Comparison of ENCODE assay signal across 9 cellular contexts in the genomic region with DNA sequence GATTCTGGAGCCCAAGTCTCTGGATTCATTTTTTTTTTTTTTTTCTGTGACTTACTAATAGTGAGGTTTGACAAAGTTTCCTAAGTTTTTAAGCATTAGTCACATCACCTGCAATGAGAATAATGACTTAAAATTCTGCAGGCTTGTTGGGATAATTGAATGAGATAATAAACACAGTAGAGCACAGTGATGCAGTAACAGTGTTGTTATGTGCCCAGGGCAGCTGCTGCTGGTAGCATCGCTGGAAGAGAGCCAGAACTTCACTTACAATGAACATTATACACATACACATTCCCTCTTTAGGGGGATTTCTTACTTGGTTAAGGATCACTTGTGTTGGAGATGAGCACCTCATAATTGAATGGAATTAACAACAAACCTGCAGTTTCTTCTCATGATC.
DNase-seq lines count a peak whose midpoint lies in the region; ATAC-seq, FAIRE-seq and TF ChIP-seq lines count a peak whose summit lies in the region.
"Had no signal": no experiment of that assay in that cellular context is flagged by ENCODE, and none has a peak within 500 bp of the region (broad histone marks: within the 10 kb centered on the region; RNA-seq: fewer than 3 reads in every experiment).

No MANE protein-coding gene starts in this region.

- no peak overlapping the region for H3K4me3 ChIP-seq in smooth muscle cell

- DNase-seq in HPDE6-E6E7 (ENCODE audit: extremely low spot score) (peak; percentile 35), NCI-H2227 (lab: John Stamatoyannopoulos, UW; ENCODE audit: unreplicated experiment) (peak; percentile 54), smooth muscle cell (lab: John Stamatoyannopoulos, UW; ENCODE audit: unreplicated experiment) (no peak), HEK293T (ENCODE audit: extremely low spot score) (no peak), D721Med (ENCODE audit: insufficient read length, low spot score) (no peak)

- CTCF ChIA-PET in HEK293T (lab: Yijun Ruan, JAX) = interaction anchor here (0.6 to 2.9 kb wide), 3 partner anchors 16 to 270 kb away, joined by 4 to 18 read pairs (median 8); no protein-coding TSS in a partner anchor

- no peak overlapping the region for H3K9ac ChIP-seq in smooth muscle cell (ENCODE audit: low read depth)

- H3K4me2 ChIP-seq in smooth muscle cell = no peak overlapping the region

- no peak for FAIRE-seq in D721Med (lab: Jason Lieb, UNC)

- WGBS in smooth muscle cell (ENCODE audit: low lambda C conversion rate) = 62% methylated on average over 1 of the region's 1 CpG

- POLR2A ChIA-PET in HEK293T (lab: Yijun Ruan, JAX) = no interaction called here

- no peak overlapping the region for H3K4me3 Mint-ChIP-seq in brain
- no peak overlapping the region for H3K4me3 Mint-ChIP-seq in stimulated activated memory B cell treated with anti-CD40 and anti-IgM and Interleukin-4, amounts not matched to agents 10 μg/mL and 1 μg/mL and 100 μg/mL, for 72 hours
- H3K4me3 Mint-ChIP-seq: neural crest cell had no signal

- no peaks in the 10 kb centered on the region for H3K36me3 Mint-ChIP-seq in brain
- H3K36me3 Mint-ChIP-seq in stimulated activated memory B cell treated with anti-CD40 and anti-IgM and Interleukin-4, amounts not matched to agents 10 μg/mL and 1 μg/mL and 100 μg/mL, for 72 hours = no peaks in the 10 kb centered on the region

- no peak for ATAC-seq in GM18502 (IDR thresholded peaks at IDR 0.05; ENCODE audit: poor library complexity, unreplicated experiment)
- ATAC-seq in stimulated activated memory B cell treated with anti-CD40 and anti-IgM and Interleukin-4, amounts not matched to agents 10 μg/mL and 1 μg/mL and 100 μg/mL, for 72 hours = no peak

- H3K27me3 Mint-ChIP-seq in brain = peaks cover 3% of the 10 kb centered on the region
- peaks cover 10% of the 10 kb centered on the region for H3K27me3 Mint-ChIP-seq in stimulated activated memory B cell treated with anti-CD40 and anti-IgM and Interleukin-4, amounts not matched to agents 10 μg/mL and 1 μg/mL and 100 μg/mL, for 72 hours

- no peaks in the 10 kb centered on the region for H4K20me1 ChIP-seq in smooth muscle cell (ENCODE audit: low read depth)

- H3K27me3 ChIP-seq in smooth muscle cell (ENCODE audit: low read depth) = no peaks in the 10 kb centered on the region

- H3K27ac Mint-ChIP-seq in brain = peak overlapping the region in 3 of 5 experiments; percentile 24 to 82 (median 35)
- H3K27ac Mint-ChIP-seq in stimulated activated memory B cell treated with anti-CD40 and anti-IgM and Interleukin-4, amounts not matched to agents 10 μg/mL and 1 μg/mL and 100 μg/mL, for 72 hours = no peak overlapping the region

- peaks cover 6% of the 10 kb centered on the region for H3K4me1 ChIP-seq in smooth muscle cell (ENCODE audit: low read depth)

- no peaks in the 10 kb centered on the region for H3K79me2 ChIP-seq in smooth muscle cell (ENCODE audit: low read depth)

- no peaks in the 10 kb centered on the region for H3K9me3 ChIP-seq in smooth muscle cell (replicated peaks; ENCODE audit: low read depth)

- peaks cover 36% of the 10 kb centered on the region for H3K4me1 Mint-ChIP-seq in brain
- H3K4me1 Mint-ChIP-seq in stimulated activated memory B cell treated with anti-CD40 and anti-IgM and Interleukin-4, amounts not matched to agents 10 μg/mL and 1 μg/mL and 100 μg/mL, for 72 hours = no peaks in the 10 kb centered on the region

- H3K36me3 ChIP-seq in smooth muscle cell (ENCODE audit: low read depth) = no peaks in the 10 kb centered on the region

- no peak for TF ChIP-seq CTCF in brain (conservative IDR thresholded peaks at IDR 0.05)
- no peak for TF ChIP-seq CTCF in smooth muscle cell (IDR thresholded peaks at IDR 0.05; ENCODE audit: borderline replicate concordance, insufficient read depth, poor library complexity, severe bottlenecking)
- TF ChIP-seq CTCF in D721Med (IDR thresholded peaks at IDR 0.05; ENCODE audit: insufficient read depth, missing control alignments) = no peak

- H2AFZ ChIP-seq in smooth muscle cell (ENCODE audit: low read depth) = no peak overlapping the region

- peaks cover 0 to 3% (median 0%) of the 10 kb centered on the region in 5 experiments for H3K9me3 Mint-ChIP-seq in brain
- no peaks in the 10 kb centered on the region for H3K9me3 Mint-ChIP-seq in stimulated activated memory B cell treated with anti-CD40 and anti-IgM and Interleukin-4, amounts not matched to agents 10 μg/mL and 1 μg/mL and 100 μg/mL, for 72 hours

- H3F3A ChIP-seq in smooth muscle cell (ENCODE audit: low read depth) = no peaks in the 10 kb centered on the region

- peak overlapping the region; percentile 55 for H3K27ac ChIP-seq in smooth muscle cell (ENCODE audit: low read depth)

TF ChIP-seq in HEK293T, 16 proteins besides CTCF, POLR2A, EP300 and RAD21:
- TF ChIP-seq FOXM1 (IDR thresholded peaks at IDR 0.05; ENCODE audit: borderline replicate concordance) (no peak), SP1 (IDR thresholded peaks at IDR 0.05) (no peak), SUZ12 (IDR thresholded peaks at IDR 0.05) (no peak), ELF4 (IDR thresholded peaks at IDR 0.05) (no peak), LEF1 (IDR thresholded peaks at IDR 0.05; ENCODE audit: borderline replicate concordance) (no peak), FOXA1 (IDR thresholded peaks at IDR 0.05) (no peak), ARNT (IDR thresholded peaks at IDR 0.05) (no peak)

Comparison
In these comparisons a context has a peak if more than half of its experiments do, and no peak if none do; other contexts are left out.
1. DNase-seq: peak in HPDE6-E6E7 (single experiment) and NCI-H2227 (single experiment); none in smooth muscle cell (single experiment), HEK293T (single experiment) and D721Med (single experiment).